ENCODE assay signal across 9 cellular contexts in genomic region chr17:76565728-76566612, GRCh38. TPM values are rescaled to one million over a fixed set of nuclear protein-coding genes. Genes with fewer than 3 reads are reported as not detected.
A peak's percentile ranks its signal among the peaks of the same experiment; 100 is the strongest.
DNase-seq lines count a peak whose midpoint lies in the region; ATAC-seq and TF ChIP-seq lines count a peak whose summit lies in the region.
"Had no signal": no experiment of that assay in that cellular context is flagged by ENCODE, and none has a peak within 500 bp of the region (broad histone marks: within the 10 kb centered on the region; RNA-seq: fewer than 3 reads in every experiment).

No MANE protein-coding gene starts in this region.

- no peaks in the 10 kb centered on the region for H3K9me2 ChIP-seq in OCI-LY7 (ENCODE audit: insufficient read depth, low read length)

- H3K9me3 ChIP-seq in right cardiac atrium (ENCODE audit: control insufficient read depth, low read length) (no peaks in the 10 kb centered on the region), OCI-LY7 (ENCODE audit: low read length) (no peaks in the 10 kb centered on the region), esophagus squamous epithelium (no peaks in the 10 kb centered on the region)

- TF ChIP-seq POLR2A in esophagus squamous epithelium (IDR thresholded peaks at IDR 0.05), result no peak

- no peaks in the 10 kb centered on the region for H3K27me3 ChIP-seq in right cardiac atrium (ENCODE audit: control insufficient read depth, insufficient read depth)
- H3K27me3 ChIP-seq in esophagus squamous epithelium, result no peaks in the 10 kb centered on the region

- H3K36me3 ChIP-seq in OCI-LY7 (ENCODE audit: insufficient read depth, low read length) (peaks cover 62% of the 10 kb centered on the region), esophagus squamous epithelium (peaks cover 0 to 51% (median 10%) of the 10 kb centered on the region in 3 donors)

- no peaks in the 10 kb centered on the region for H3K9me3 Mint-ChIP-seq in stimulated activated naive CD8-positive, alpha-beta T cell treated with anti-CD3 and anti-CD28 coated beads, Interleukin-15, amount 100 ng/mL, for 72 hours

- H3K4me3 ChIP-seq in right cardiac atrium (ENCODE audit: low read length) (no peak overlapping the region), OCI-LY7 (ENCODE audit: low read depth, low read length, poor library complexity, severe bottlenecking) (no peak overlapping the region), esophagus squamous epithelium (no peak overlapping the region)

- no peak overlapping the region for H2AFZ ChIP-seq in OCI-LY7 (ENCODE audit: low read length)

- H3K4me3 Mint-ChIP-seq in stimulated activated naive CD8-positive, alpha-beta T cell treated with anti-CD3 and anti-CD28 coated beads, Interleukin-15, amount 100 ng/mL, for 72 hours, result no peak overlapping the region

- POLR2A ChIA-PET in OCI-LY7 (lab: Charles Lee), result interaction anchor here (0.6 to 3.6 kb wide), 7 partner anchors 9 to 357 kb away, joined by 3 to 21 read pairs (median 3); no protein-coding TSS in a partner anchor

- peaks cover 22% of the 10 kb centered on the region for H4K20me1 ChIP-seq in OCI-LY7 (ENCODE audit: insufficient read depth, low read length)

- peaks cover 67% of the 10 kb centered on the region for H3K4me1 Mint-ChIP-seq in stimulated activated naive CD8-positive, alpha-beta T cell treated with anti-CD3 and anti-CD28 coated beads, Interleukin-15, amount 100 ng/mL, for 72 hours

- CTCF ChIA-PET in OCI-LY7 (lab: Charles Lee; ENCODE audit: unreplicated experiment), result interaction anchor here (1.9 kb wide), 1 partner anchor 8 kb away, joined by 7 read pairs; no protein-coding TSS in a partner anchor

- peak overlapping the region; percentile 40 to 72 for H3K27ac Mint-ChIP-seq in stimulated activated naive CD8-positive, alpha-beta T cell treated with anti-CD3 and anti-CD28 coated beads, Interleukin-15, amount 100 ng/mL, for 72 hours

- H3K79me2 ChIP-seq in OCI-LY7 (ENCODE audit: insufficient read depth, low read depth, low read length), result peaks cover 19% of the 10 kb centered on the region

- H3K27me3 Mint-ChIP-seq in stimulated activated naive CD8-positive, alpha-beta T cell treated with anti-CD3 and anti-CD28 coated beads, Interleukin-15, amount 100 ng/mL, for 72 hours, result no peaks in the 10 kb centered on the region

- TF ChIP-seq CTCF in OCI-LY7 (conservative IDR thresholded peaks at IDR 0.05; ENCODE audit: low read length) (peak; percentile 60), esophagus squamous epithelium (IDR thresholded peaks at IDR 0.05) (no peak)

- ATAC-seq in right cardiac atrium (no peak), GM19455 (IDR thresholded peaks at IDR 0.05; ENCODE audit: unreplicated experiment) (no peak)
- ATAC-seq in stimulated activated naive CD8-positive, alpha-beta T cell treated with anti-CD3 and anti-CD28 coated beads, Interleukin-15, amount 100 ng/mL, for 72 hours, result no peak

- 86% methylated on average over 14 of the region's 14 CpGs for WGBS in right cardiac atrium
- 76 to 85% methylated on average over 13 of the region's 14 CpGs for WGBS in esophagus squamous epithelium, 2 donors

- H3K4me2 ChIP-seq in OCI-LY7 (ENCODE audit: low read length), result 0 out of 2 replicates have a peak overlapping the region, but pooled peaks have one; percentile 11

- no TSS peak for BruUV-seq in OCI-LY7 (replicated peaks; lab: Mats Ljungman, UMichigan)

- no peak for DNase-seq in right cardiac atrium
- no peak for DNase-seq in cardiac septum (ENCODE audit: low spot score)
- DNase-seq in OCI-LY7 (ENCODE audit: low spot score), result no peak
- DNase-seq in cerebellar cortex (ENCODE audit: low spot score), result peak; percentile 46
- DNase-seq in stimulated activated naive CD8-positive, alpha-beta T cell treated with anti-CD3 and anti-CD28 coated beads, Interleukin-15, amount 100 ng/mL, for 72 hours, result no peak
- no peak for DNase-seq in NCI-H82 (lab: John Stamatoyannopoulos, UW)
- no peak for DNase-seq in esophagus squamous epithelium (lab: John Stamatoyannopoulos, UW)
- DNase-seq: activated T-cell treated with anti-CD3 and anti-CD28 coated beads for 4 hours had no signal

- intact Hi-C loops in right cardiac atrium (cut with DNase I), result no loop called here
- intact Hi-C loops in cardiac septum (cut with DNase I), result no loop called here
- intact Hi-C loops in OCI-LY7 (cut with micrococcal nuclease; ENCODE audit: unreplicated experiment), result no loop called here
- intact Hi-C loops in esophagus squamous epithelium (cut with DNase I), result no loop called here

- H3K27ac ChIP-seq in right cardiac atrium (ENCODE audit: low read length) (peak overlapping the region; percentile 10), OCI-LY7 (ENCODE audit: low read depth, low read length, poor library complexity, severe bottlenecking) (no peak overlapping the region), esophagus squamous epithelium (peak overlapping the region in 2 of 4 donors; percentile 38 to 61)

- H3K4me1 ChIP-seq in right cardiac atrium (ENCODE audit: control insufficient read depth, insufficient read depth, low read length), result no peaks in the 10 kb centered on the region
- H3K4me1 ChIP-seq in OCI-LY7 (ENCODE audit: insufficient read depth, low read length, poor library complexity, severe bottlenecking), result peaks cover 40% of the 10 kb centered on the region
- peaks cover 5 to 83% (median 23%) of the 10 kb centered on the region in 3 donors for H3K4me1 ChIP-seq in esophagus squamous epithelium

RNA-seq across cellular contexts. Expression of gene ST6GALNAC2, which starts 19.7 kb away (rescaled TPM):
- total RNA-seq in right cardiac atrium, result 1 to 10 TPM; 4.0 to 5.8 (median 5.5) TPM
- polyA plus RNA-seq in right cardiac atrium, result 4.2 TPM
- 6.2 TPM for total RNA-seq in cardiac septum
- not detected in 2 replicates for total RNA-seq in OCI-LY7 (2014; rRNA removed; shearing (Covaris generic))
- total RNA-seq in OCI-LY7 (2022), result not detected in 2 replicates
- 10 to 100 TPM; 15.2 to 39.9 (median 29.5) TPM for total RNA-seq in esophagus squamous epithelium

RNA-seq across cellular contexts. Expression of gene PRCD, which starts 26.1 kb away (rescaled TPM):
- total RNA-seq in right cardiac atrium, result 10 to 100 TPM in 3 of 4 donors, 1 to 10 TPM in 1; 6.1 to 11.6 (median 10.9) TPM
- polyA plus RNA-seq in right cardiac atrium, result 9.8 TPM
- total RNA-seq in cardiac septum, result 2.7 TPM
- total RNA-seq in OCI-LY7 (2014; rRNA removed; shearing (Covaris generic)), result 5.7 and 6.3 TPM in 2 replicates
- total RNA-seq in OCI-LY7 (2022), result 11.7 and 15.9 TPM in 2 replicates
- total RNA-seq in esophagus squamous epithelium, result 1 to 10 TPM in 2 of 4 donors, under 1 TPM in 1, not detected in 1; 0.73 to 2.5 (median 1.4) TPM

RNA-seq across cellular contexts. Expression of gene CYGB, which starts 28.5 kb away (rescaled TPM):
- total RNA-seq in right cardiac atrium (10 to 100 TPM; 46.6 to 83.9 (median 67.3) TPM), cardiac septum (17.6 TPM), OCI-LY7 (2022) (0.22 and 0.44 TPM in 2 replicates), esophagus squamous epithelium (10 to 100 TPM in 2 of 4 donors, 1 to 10 TPM in 2; 1.3 to 12.8 (median 6.9) TPM)
- 58.7 TPM for polyA plus RNA-seq in right cardiac atrium
- total RNA-seq in OCI-LY7 (2014; rRNA removed; shearing (Covaris generic)), result 0.33 and 0.57 TPM in 2 replicates
